Comparison of ENCODE assay signal across 9 cellular contexts in the genomic region with DNA sequence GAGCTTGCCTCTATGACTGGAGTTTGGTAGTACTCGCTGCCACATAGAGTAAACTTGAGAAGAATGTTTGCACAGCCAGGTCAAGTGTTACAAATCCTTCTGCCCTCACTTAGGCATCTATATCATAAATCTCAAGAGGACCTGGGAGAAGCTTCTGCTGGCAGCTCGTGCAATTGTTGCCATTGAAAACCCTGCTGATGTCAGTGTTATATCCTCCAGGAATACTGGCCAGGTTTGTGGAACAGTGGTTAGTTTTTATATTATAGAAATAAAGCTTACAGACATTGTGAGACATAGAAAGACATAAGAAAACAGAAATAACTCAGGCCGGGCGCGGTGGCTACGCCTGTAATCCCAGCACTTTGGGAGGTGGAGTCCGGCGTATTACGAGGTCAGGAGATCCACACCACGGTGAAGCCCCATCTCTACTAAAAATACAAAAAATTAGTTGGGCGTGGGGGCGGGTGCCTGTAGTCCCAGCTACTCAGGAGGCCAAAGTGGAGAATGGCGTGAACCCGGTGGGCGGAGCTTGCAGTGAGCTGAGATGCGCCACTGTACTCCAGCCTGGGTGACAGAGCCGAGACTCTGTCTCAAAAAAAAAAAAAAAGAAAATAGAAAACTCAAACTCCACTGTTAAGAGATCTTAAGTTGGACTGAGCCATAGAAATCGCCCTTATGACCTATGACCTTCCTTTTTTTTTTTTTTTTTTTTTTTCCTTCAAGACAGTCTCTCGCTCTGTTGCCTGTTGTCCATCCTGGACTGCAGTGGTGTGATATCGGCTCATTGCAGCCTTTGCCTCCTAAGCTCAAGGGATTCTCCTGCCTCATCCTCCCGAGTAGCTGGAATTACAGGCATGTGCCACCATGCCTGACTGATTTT. TPM values are rescaled to one million over a fixed set of nuclear protein-coding genes. Genes with fewer than 3 reads are reported as not detected.
DNase-seq lines count a peak whose midpoint lies in the region; ATAC-seq and TF ChIP-seq lines count a peak whose summit lies in the region.
"Had no signal": no experiment of that assay in that cellular context is flagged by ENCODE, and none has a peak within 500 bp of the region (broad histone marks: within the 10 kb centered on the region; RNA-seq: fewer than 3 reads in every experiment).

No MANE protein-coding gene starts in this region.

- H3K9ac ChIP-seq in GM23248 = peak overlapping the region; percentile 95

- H2AFZ ChIP-seq in GM23248 = no peak overlapping the region

- TF ChIP-seq CTCF in RWPE1 (conservative IDR thresholded peaks at IDR 0.05; ENCODE audit: low read depth) = no peak
- TF ChIP-seq CTCF in brain (conservative IDR thresholded peaks at IDR 0.05) = no peak
- TF ChIP-seq CTCF in progenitor cell of endocrine pancreas (IDR thresholded peaks at IDR 0.05; ENCODE audit: unreplicated experiment) = no peak

- in situ Hi-C loops in GM23248 (cut with MboI) = no loop called here

- H3K27ac ChIP-seq in GM23248 = peak overlapping the region; percentile 19; the same call in 1 of the 2 replicates
- peak overlapping the region; percentile 66 for H3K27ac ChIP-seq in RWPE1

- H3K4me1 Mint-ChIP-seq in brain (peaks cover 46% of the 10 kb centered on the region), progenitor cell of endocrine pancreas (ENCODE audit: low read depth) (peaks cover 15% of the 10 kb centered on the region)

- POLR2A ChIA-PET in RWPE1 (lab: Yijun Ruan, JAX; ENCODE audit: low non-redundant PET) = interaction anchor here (0.7 kb wide), 1 partner anchor 24 kb away, joined by 3 read pairs; no protein-coding TSS in a partner anchor

- peaks cover 56% of the 10 kb centered on the region for H3K36me3 ChIP-seq in GM23248 (ENCODE audit: low read depth)

- peaks cover 41% of the 10 kb centered on the region for H3K79me2 ChIP-seq in GM23248 (ENCODE audit: insufficient read depth)

- peak overlapping the region; percentile 81 for H3K4me2 ChIP-seq in GM23248 (ENCODE audit: unreplicated experiment)

- CTCF ChIA-PET in RWPE1 (lab: Yijun Ruan, JAX) = no interaction called here

- H3K9me3 Mint-ChIP-seq in brain (no peaks in the 10 kb centered on the region), progenitor cell of endocrine pancreas (ENCODE audit: low read depth) (no peaks in the 10 kb centered on the region)

- WGBS in GM23248 (ENCODE audit: low coverage in 1 of 2, low lambda C conversion rate in 2 of 2, missing lambda C conversion rate in 2 of 2), 2 experiments = 92 to 94% methylated on average over 21 of the region's 21 CpGs

- ATAC-seq in HG03565 (IDR thresholded peaks at IDR 0.05; ENCODE audit: unreplicated experiment) = no peak

- DNase-seq in GM23248 (no peak), RWPE1 (ENCODE audit: low spot score) (no peak), progenitor cell of endocrine pancreas (ENCODE audit: low spot score, unreplicated experiment) (no peak), kidney tubule cell (ENCODE audit: low spot score) (no peak), NCI-H1105 (lab: John Stamatoyannopoulos, UW) (no peak), ureter (ENCODE audit: low spot score) (no peak)
- DNase-seq: NCI-H526 treated with DMSO at 0.1 percent for 48 hours had no signal

- peaks cover 7% of the 10 kb centered on the region; the same call in 1 of the 2 replicates for H4K20me1 ChIP-seq in GM23248 (ENCODE audit: insufficient read depth)

- H3K9me2 ChIP-seq in GM23248 (ENCODE audit: insufficient read depth) = no peaks in the 10 kb centered on the region

- peaks cover 12% of the 10 kb centered on the region for H3K27me3 Mint-ChIP-seq in brain
- no peaks in the 10 kb centered on the region for H3K27me3 Mint-ChIP-seq in progenitor cell of endocrine pancreas

- peak overlapping the region; percentile 86 for H3K4me3 ChIP-seq in GM23248

- peaks cover 27% of the 10 kb centered on the region for H3K4me1 ChIP-seq in GM23248 (ENCODE audit: insufficient read depth)

- no peaks in the 10 kb centered on the region for H3K9me3 ChIP-seq in GM23248 (ENCODE audit: low read depth)

- no peaks in the 10 kb centered on the region for H3K27me3 ChIP-seq in GM23248 (replicated peaks; ENCODE audit: insufficient read depth)

- peak overlapping the region; percentile 92 to 96 (median 95) for H3K4me3 Mint-ChIP-seq in brain
- H3K4me3 Mint-ChIP-seq in progenitor cell of endocrine pancreas (ENCODE audit: low read depth) = peak overlapping the region; percentile 92

- peaks cover 63% of the 10 kb centered on the region for H3F3A ChIP-seq in GM23248 (ENCODE audit: insufficient read depth)

- H3K36me3 Mint-ChIP-seq in brain (peaks cover 66% of the 10 kb centered on the region), progenitor cell of endocrine pancreas (ENCODE audit: insufficient read depth) (peaks cover 32% of the 10 kb centered on the region)

- H3K27ac Mint-ChIP-seq in brain (peak overlapping the region in 2 of 5 experiments; percentile 58 to 93), progenitor cell of endocrine pancreas (no peak overlapping the region)

RNA-seq across cellular contexts. Expression of a gene that starts 2.2 kb away (rescaled TPM):
- total RNA-seq in GM23248 (2014; rRNA removed; shearing (Covaris generic)) = 1,561 and 1,590 TPM in 2 replicates
- polyA plus RNA-seq in GM23248 (2016; fragmentation: Nextera tagmentation; extraction: Ambion mirVana) (406 and 418 TPM in 2 replicates), brain (ENCODE audit: insufficient read depth, low read depth, low replicate concordance) (1,137 TPM)
- total RNA-seq in progenitor cell of endocrine pancreas (1,289 and 1,295 TPM in 2 replicates), ureter (1,330 TPM)

RNA-seq across cellular contexts. Expression of a gene that starts 25.6 kb away (rescaled TPM):
- total RNA-seq in GM23248 (2014; rRNA removed; shearing (Covaris generic)) = 28.2 and 40.1 TPM in 2 replicates
- 23.3 and 23.9 TPM in 2 replicates for polyA plus RNA-seq in GM23248 (2016; fragmentation: Nextera tagmentation; extraction: Ambion mirVana)
- polyA plus RNA-seq in brain (ENCODE audit: insufficient read depth, low read depth, low replicate concordance) = 23.9 TPM
- 34.6 and 38.0 TPM in 2 replicates for total RNA-seq in progenitor cell of endocrine pancreas
- total RNA-seq in ureter = 36.0 TPM

RNA-seq across cellular contexts. Expression of a gene that starts 58.7 kb away (rescaled TPM):
- total RNA-seq in GM23248 (2014; rRNA removed; shearing (Covaris generic)) = not detected in 2 replicates
- not detected in 2 replicates for polyA plus RNA-seq in GM23248 (2016; fragmentation: Nextera tagmentation; extraction: Ambion mirVana)
- polyA plus RNA-seq in brain (ENCODE audit: insufficient read depth, low read depth, low replicate concordance) = 204 TPM
- not detected in 2 replicates for total RNA-seq in progenitor cell of endocrine pancreas
- not detected for total RNA-seq in ureter
